7 cellular contexts compared by ENCODE assay signal in genomic region chr19:10271543-10272086, GRCh38. TPM values are rescaled to one million over a fixed set of nuclear protein-coding genes. Genes with fewer than 3 reads are reported as not detected.
DNase-seq lines count a peak whose midpoint lies in the region; ATAC-seq and TF ChIP-seq lines count a peak whose summit lies in the region.

No MANE protein-coding gene starts in this region.

- H3K9me3 Mint-ChIP-seq in activated CD4-positive, alpha-beta T cell treated with anti-CD3 and anti-CD28 coated beads, Interleukin-2, amount 10 ng/mL, durations not matched to agents 24 days and 14 days = no peaks in the 10 kb centered on the region
- H3K9me3 Mint-ChIP-seq in stimulated activated effector memory CD8-positive, alpha-beta T cell treated with anti-CD3 and anti-CD28 coated beads, Interleukin-12 subunit alpha, Interleukin-12 subunit beta, amount 100 ng/mL, for 72 hours = no peaks in the 10 kb centered on the region

- H3K4me3 Mint-ChIP-seq in activated CD4-positive, alpha-beta T cell treated with anti-CD3 and anti-CD28 coated beads, Interleukin-2, amount 10 ng/mL, durations not matched to agents 24 days and 14 days = peak overlapping the region; percentile 96
- peak overlapping the region; percentile 88 for H3K4me3 Mint-ChIP-seq in stimulated activated effector memory CD8-positive, alpha-beta T cell treated with anti-CD3 and anti-CD28 coated beads, Interleukin-12 subunit alpha, Interleukin-12 subunit beta, amount 100 ng/mL, for 72 hours

- no peaks in the 10 kb centered on the region for H3K27me3 Mint-ChIP-seq in activated CD4-positive, alpha-beta T cell treated with anti-CD3 and anti-CD28 coated beads, Interleukin-2, amount 10 ng/mL, durations not matched to agents 24 days and 14 days

- H3K79me2 ChIP-seq in hepatocyte = no peaks in the 10 kb centered on the region

- WGBS in hepatocyte (ENCODE audit: low lambda C conversion rate, missing lambda C conversion rate) = 61% methylated on average over 12 of the region's 12 CpGs

- H3K9me3 ChIP-seq in hepatocyte (ENCODE audit: low read depth) = no peaks in the 10 kb centered on the region

- H3K27ac ChIP-seq in hepatocyte = no peak overlapping the region
- H3K27ac ChIP-seq in caudate nucleus (ENCODE audit: low read depth, low read length) = no peak overlapping the region

- H3K36me3 ChIP-seq in hepatocyte (replicated peaks; ENCODE audit: insufficient read depth, low read depth) = no peaks in the 10 kb centered on the region

- intact Hi-C loops in activated CD4-positive, alpha-beta T cell treated with anti-CD3 and anti-CD28 coated beads, Interleukin-2, amount 10 ng/mL, durations not matched to agents 24 days and 14 days (cut with micrococcal nuclease) = loop anchor here (1.0 to 5.0 kb wide), 5 partner anchors 11 to 296 kb away; partner anchors contain the start of genes CDKN2D, FDX2, KRI1 and RAVER1

- peaks cover 33% of the 10 kb centered on the region for H3K36me3 Mint-ChIP-seq in activated CD4-positive, alpha-beta T cell treated with anti-CD3 and anti-CD28 coated beads, Interleukin-2, amount 10 ng/mL, durations not matched to agents 24 days and 14 days (ENCODE audit: low read depth)
- H3K36me3 Mint-ChIP-seq in stimulated activated effector memory CD8-positive, alpha-beta T cell treated with anti-CD3 and anti-CD28 coated beads, Interleukin-12 subunit alpha, Interleukin-12 subunit beta, amount 100 ng/mL, for 72 hours = peaks cover 80% of the 10 kb centered on the region

- DNase-seq in activated CD4-positive, alpha-beta T cell treated with anti-CD3 and anti-CD28 coated beads, Interleukin-2, amount 10 ng/mL, durations not matched to agents 24 days and 14 days = peak; percentile 80
- DNase-seq in hepatocyte (ENCODE audit: low spot score) (no peak), NCI-H774 (lab: John Stamatoyannopoulos, UW) (no peak), caudate nucleus (lab: John Stamatoyannopoulos, UW) (no peak)
- DNase-seq in stimulated activated effector memory CD8-positive, alpha-beta T cell treated with anti-CD3 and anti-CD28 coated beads, Interleukin-12 subunit alpha, Interleukin-12 subunit beta, amount 100 ng/mL, for 72 hours (ENCODE audit: low spot score in 2 of 2) = peak in 1 of 2 donors; percentile 76

- no peak for TF ChIP-seq CTCF in hepatocyte (IDR thresholded peaks at IDR 0.05; ENCODE audit: poor library complexity)

- ATAC-seq in GM18511 (IDR thresholded peaks at IDR 0.05; ENCODE audit: unreplicated experiment) (peak; percentile 42), HG02798 (IDR thresholded peaks at IDR 0.05; ENCODE audit: poor library complexity, unreplicated experiment) (peak; percentile 28)
- peak; percentile 14 for ATAC-seq in stimulated activated effector memory CD8-positive, alpha-beta T cell treated with anti-CD3 and anti-CD28 coated beads, Interleukin-12 subunit alpha, Interleukin-12 subunit beta, amount 100 ng/mL, for 72 hours

- H3K9me2 ChIP-seq in hepatocyte (replicated peaks; ENCODE audit: insufficient read depth) = no peaks in the 10 kb centered on the region

- H4K20me1 ChIP-seq in hepatocyte (ENCODE audit: insufficient read depth, poor library complexity, severe bottlenecking) = no peaks in the 10 kb centered on the region

- H2AFZ ChIP-seq in hepatocyte = no peak overlapping the region

- peaks cover 33% of the 10 kb centered on the region for H3K4me1 Mint-ChIP-seq in activated CD4-positive, alpha-beta T cell treated with anti-CD3 and anti-CD28 coated beads, Interleukin-2, amount 10 ng/mL, durations not matched to agents 24 days and 14 days
- peaks cover 42% of the 10 kb centered on the region for H3K4me1 Mint-ChIP-seq in stimulated activated effector memory CD8-positive, alpha-beta T cell treated with anti-CD3 and anti-CD28 coated beads, Interleukin-12 subunit alpha, Interleukin-12 subunit beta, amount 100 ng/mL, for 72 hours

- peak overlapping the region; percentile 93 for H3K4me2 ChIP-seq in hepatocyte

- no peak overlapping the region for H3K4me3 ChIP-seq in hepatocyte

- H3K4me1 ChIP-seq in hepatocyte (ENCODE audit: insufficient read depth) = peaks cover 11% of the 10 kb centered on the region

- H3K27ac Mint-ChIP-seq in activated CD4-positive, alpha-beta T cell treated with anti-CD3 and anti-CD28 coated beads, Interleukin-2, amount 10 ng/mL, durations not matched to agents 24 days and 14 days = peak overlapping the region; percentile 96
- peak overlapping the region; percentile 97 for H3K27ac Mint-ChIP-seq in stimulated activated effector memory CD8-positive, alpha-beta T cell treated with anti-CD3 and anti-CD28 coated beads, Interleukin-12 subunit alpha, Interleukin-12 subunit beta, amount 100 ng/mL, for 72 hours

- H3K27me3 ChIP-seq in hepatocyte = peaks cover 22% of the 10 kb centered on the region

RNA-seq across cellular contexts. Expression of gene ICAM1, which starts 0.7 kb away (rescaled TPM):
- total RNA-seq in activated CD4-positive, alpha-beta T cell treated with anti-CD3 and anti-CD28 coated beads, Interleukin-2, amount 10 ng/mL, durations not matched to agents 24 days and 14 days = 81.5 and 82.1 TPM in 2 replicates
- 19.9 and 25.6 TPM in 2 replicates for total RNA-seq in hepatocyte
- 19.6 and 25.2 TPM in 2 replicates for polyA plus RNA-seq in hepatocyte

RNA-seq across cellular contexts. Expression of gene ICAM4, which starts 15.1 kb away (rescaled TPM):
- 0.71 and 0.79 TPM in 2 replicates for total RNA-seq in activated CD4-positive, alpha-beta T cell treated with anti-CD3 and anti-CD28 coated beads, Interleukin-2, amount 10 ng/mL, durations not matched to agents 24 days and 14 days
- 4.5 and 7.9 TPM in 2 replicates for total RNA-seq in hepatocyte
- 1.6 and 5.6 TPM in 2 replicates for polyA plus RNA-seq in hepatocyte

RNA-seq across cellular contexts. Expression of gene ICAM5, which starts 18.1 kb away (rescaled TPM):
- total RNA-seq in activated CD4-positive, alpha-beta T cell treated with anti-CD3 and anti-CD28 coated beads, Interleukin-2, amount 10 ng/mL, durations not matched to agents 24 days and 14 days = 3.0 and 3.8 TPM in 2 replicates
- 0.23 and 0.92 TPM in 2 replicates for total RNA-seq in hepatocyte
- 0.57 and 3.3 TPM in 2 replicates for polyA plus RNA-seq in hepatocyte

RNA-seq across cellular contexts. Expression of gene MRPL4, which starts 19.6 kb away (rescaled TPM):
- total RNA-seq in activated CD4-positive, alpha-beta T cell treated with anti-CD3 and anti-CD28 coated beads, Interleukin-2, amount 10 ng/mL, durations not matched to agents 24 days and 14 days = 163 and 174 TPM in 2 replicates
- 40.1 and 43.7 TPM in 2 replicates for total RNA-seq in hepatocyte
- polyA plus RNA-seq in hepatocyte = 51.4 and 64.1 TPM in 2 replicates

RNA-seq across cellular contexts. Expression of gene ZGLP1, which starts 38.0 kb away (rescaled TPM):
- total RNA-seq in activated CD4-positive, alpha-beta T cell treated with anti-CD3 and anti-CD28 coated beads, Interleukin-2, amount 10 ng/mL, durations not matched to agents 24 days and 14 days = 2.0 and 2.8 TPM in 2 replicates
- 2.6 and 5.8 TPM in 2 replicates for total RNA-seq in hepatocyte
- polyA plus RNA-seq in hepatocyte = 10.3 TPM in 2 replicates
